Comparison of ENCODE assay signal across 10 cellular contexts in genomic region chr14:64841121-64841611, GRCh38. TPM values are rescaled to one million over a fixed set of nuclear protein-coding genes. Genes with fewer than 3 reads are reported as not detected.
DNase-seq lines count a peak whose midpoint lies in the region; ATAC-seq and TF ChIP-seq lines count a peak whose summit lies in the region.
"Had no signal": no experiment of that assay in that cellular context is flagged by ENCODE, and none has a peak within 500 bp of the region (broad histone marks: within the 10 kb centered on the region; RNA-seq: fewer than 3 reads in every experiment).

No MANE protein-coding gene starts in this region.

- H3K27ac ChIP-seq in GM23248, result no peak overlapping the region
- H3K27ac ChIP-seq in osteoblast (ENCODE audit: low read depth, low read length), result no peak overlapping the region

- H3K36me3 Mint-ChIP-seq in activated T-helper 2 cell treated with anti-CD3 and anti-CD28 coated beads, Interferon-gamma antibody, Interleukin-2, Interleukin-4, amounts not matched to agents 10 μg/mL and 5 μg/mL and 100 μg/mL, durations not matched to agents 14 hours and 24 hours and 36 hours (ENCODE audit: low read depth), result no peaks in the 10 kb centered on the region

- H3K4me3 ChIP-seq in GM23248 (no peak overlapping the region), osteoblast (ENCODE audit: insufficient read depth, low read length) (no peak overlapping the region)

- H3K27me3 ChIP-seq in GM23248 (replicated peaks; ENCODE audit: insufficient read depth) (peaks cover 85% of the 10 kb centered on the region), osteoblast (ENCODE audit: insufficient read depth, low read length) (peaks cover 55% of the 10 kb centered on the region)

- H3K36me3 ChIP-seq in GM23248 (ENCODE audit: low read depth) (no peaks in the 10 kb centered on the region), osteoblast (ENCODE audit: insufficient read depth, low read length) (no peaks in the 10 kb centered on the region)

- no peaks in the 10 kb centered on the region for H3K4me1 Mint-ChIP-seq in activated T-helper 2 cell treated with anti-CD3 and anti-CD28 coated beads, Interferon-gamma antibody, Interleukin-2, Interleukin-4, amounts not matched to agents 10 μg/mL and 5 μg/mL and 100 μg/mL, durations not matched to agents 14 hours and 24 hours and 36 hours (ENCODE audit: low read depth)

- no peaks in the 10 kb centered on the region for H3K79me2 ChIP-seq in GM23248 (ENCODE audit: insufficient read depth)
- no peaks in the 10 kb centered on the region for H3K79me2 ChIP-seq in osteoblast (ENCODE audit: insufficient read depth, low read length)

- peak; percentile 58 for DNase-seq in GM23248
- DNase-seq in RPMI7951 (ENCODE audit: low read depth), result peak; percentile 61
- peak; percentile 8 for DNase-seq in fibroblast of the conjunctiva (ENCODE audit: low read depth)
- DNase-seq in osteoblast (ENCODE audit: insufficient read length, low spot score, missing footprints), result no peak
- no peak for DNase-seq in GM13977 (ENCODE audit: low spot score)
- DNase-seq in NCI-H774 (lab: John Stamatoyannopoulos, UW), result no peak
- DNase-seq in activated T-helper 2 cell treated with anti-CD3 and anti-CD28 coated beads, Interferon-gamma antibody, Interleukin-2, Interleukin-4, amounts not matched to agents 10 μg/mL and 5 μg/mL and 100 μg/mL, durations not matched to agents 14 hours and 24 hours and 36 hours (ENCODE audit: low spot score), result no peak
- DNase-seq: NCI-H526; stimulated activated CD4-positive, alpha-beta T cell treated with anti-CD3 and anti-CD28 coated beads, Interleukin-2, amount 100 ng/mL, for 48 hours had no signal

- in situ Hi-C loops in GM23248 (cut with MboI) (no loop called here), GM13977 (cut with MboI; ENCODE audit: low pct_unique_long_range_greater_than_20kb, low sequenced_read_pairs, unreplicated experiment) (no loop called here)

- intact Hi-C loops in activated T-helper 2 cell treated with anti-CD3 and anti-CD28 coated beads, Interferon-gamma antibody, Interleukin-2, Interleukin-4, amounts not matched to agents 10 μg/mL and 5 μg/mL and 100 μg/mL, durations not matched to agents 14 hours and 24 hours and 36 hours (cut with micrococcal nuclease), result no loop called here

- TF ChIP-seq CTCF in osteoblast (IDR thresholded peaks at IDR 0.05; ENCODE audit: extremely low read depth, low read depth, low read length) (peak; percentile 63), GM13977 (IDR thresholded peaks at IDR 0.05; ENCODE audit: extremely low read depth, insufficient read depth, missing control alignments) (no peak)

- no peak for ATAC-seq in GM21528 (IDR thresholded peaks at IDR 0.05; ENCODE audit: low FRiP score, unreplicated experiment)

- H2AFZ ChIP-seq in GM23248 (no peak overlapping the region), osteoblast (ENCODE audit: low read length) (no peak overlapping the region)

- H3K4me3 Mint-ChIP-seq in activated T-helper 2 cell treated with anti-CD3 and anti-CD28 coated beads, Interferon-gamma antibody, Interleukin-2, Interleukin-4, amounts not matched to agents 10 μg/mL and 5 μg/mL and 100 μg/mL, durations not matched to agents 14 hours and 24 hours and 36 hours (ENCODE audit: low read depth), result no peak overlapping the region

- peaks cover 29% of the 10 kb centered on the region for H3K27me3 Mint-ChIP-seq in activated T-helper 2 cell treated with anti-CD3 and anti-CD28 coated beads, Interferon-gamma antibody, Interleukin-2, Interleukin-4, amounts not matched to agents 10 μg/mL and 5 μg/mL and 100 μg/mL, durations not matched to agents 14 hours and 24 hours and 36 hours (ENCODE audit: low read depth)

- H3K9me2 ChIP-seq in GM23248 (ENCODE audit: insufficient read depth), result no peaks in the 10 kb centered on the region

- H3K9me3 ChIP-seq in GM23248 (ENCODE audit: low read depth) (no peaks in the 10 kb centered on the region), osteoblast (ENCODE audit: low read depth, low read length) (no peaks in the 10 kb centered on the region)

- no peak overlapping the region for H3K9ac ChIP-seq in GM23248

- no peaks in the 10 kb centered on the region for H3K4me1 ChIP-seq in GM23248 (ENCODE audit: insufficient read depth)
- H3K4me1 ChIP-seq in osteoblast (ENCODE audit: insufficient read depth, low read length), result no peaks in the 10 kb centered on the region

- H3F3A ChIP-seq in GM23248 (ENCODE audit: insufficient read depth), result no peaks in the 10 kb centered on the region

- no peaks in the 10 kb centered on the region for H4K20me1 ChIP-seq in GM23248 (ENCODE audit: insufficient read depth)
- H4K20me1 ChIP-seq in osteoblast (ENCODE audit: insufficient read depth, low read length), result no peaks in the 10 kb centered on the region

- WGBS in GM23248 (ENCODE audit: low coverage in 1 of 2, low lambda C conversion rate in 2 of 2, missing lambda C conversion rate in 2 of 2), 2 experiments, result 34 to 35% methylated on average over 5 of the region's 5 CpGs

- no peak overlapping the region for H3K27ac Mint-ChIP-seq in activated T-helper 2 cell treated with anti-CD3 and anti-CD28 coated beads, Interferon-gamma antibody, Interleukin-2, Interleukin-4, amounts not matched to agents 10 μg/mL and 5 μg/mL and 100 μg/mL, durations not matched to agents 14 hours and 24 hours and 36 hours

- no peak overlapping the region for H3K4me2 ChIP-seq in GM23248 (ENCODE audit: unreplicated experiment)
- no peak overlapping the region for H3K4me2 ChIP-seq in osteoblast (ENCODE audit: insufficient read depth, low read length)

- H3K9me3 Mint-ChIP-seq in activated T-helper 2 cell treated with anti-CD3 and anti-CD28 coated beads, Interferon-gamma antibody, Interleukin-2, Interleukin-4, amounts not matched to agents 10 μg/mL and 5 μg/mL and 100 μg/mL, durations not matched to agents 14 hours and 24 hours and 36 hours, result no peaks in the 10 kb centered on the region

RNA-seq across cellular contexts. Expression of gene SPTB, which starts 38.5 kb away (rescaled TPM):
- 0.11 and 0.51 TPM in 2 replicates for total RNA-seq in GM23248 (2014; rRNA removed; shearing (Covaris generic))
- 0.06 TPM in 1 of 2 replicates, not detected in the other for polyA plus RNA-seq in GM23248 (2016; fragmentation: Nextera tagmentation; extraction: Ambion mirVana)
- total RNA-seq in RPMI7951 (2014; rRNA removed; shearing (Covaris generic)), result 0.84 and 1.2 TPM in 2 replicates
- total RNA-seq in osteoblast, result under 0.01 TPM in 1 of 2 replicates, not detected in the other
- total RNA-seq in activated T-helper 2 cell treated with anti-CD3 and anti-CD28 coated beads, Interferon-gamma antibody, Interleukin-2, Interleukin-4, amounts not matched to agents 10 μg/mL and 5 μg/mL and 100 μg/mL, durations not matched to agents 14 hours and 24 hours and 36 hours, result 0.02 and 0.05 TPM in 2 replicates

Comparison
In these comparisons a context has a peak if more than half of its experiments do, and no peak if none do; other contexts are left out.
1. DNase-seq: peak in GM23248 (single experiment), RPMI7951 (single experiment) and fibroblast of the conjunctiva (single experiment); none in osteoblast (single experiment), GM13977 (single experiment), NCI-H774 (single experiment) and activated T-helper 2 cell treated with anti-CD3 and anti-CD28 coated beads, Interferon-gamma antibody, Interleukin-2, Interleukin-4, amounts not matched to agents 10 μg/mL and 5 μg/mL and 100 μg/mL, durations not matched to agents 14 hours and 24 hours and 36 hours (single experiment).